In the genomic region with DNA sequence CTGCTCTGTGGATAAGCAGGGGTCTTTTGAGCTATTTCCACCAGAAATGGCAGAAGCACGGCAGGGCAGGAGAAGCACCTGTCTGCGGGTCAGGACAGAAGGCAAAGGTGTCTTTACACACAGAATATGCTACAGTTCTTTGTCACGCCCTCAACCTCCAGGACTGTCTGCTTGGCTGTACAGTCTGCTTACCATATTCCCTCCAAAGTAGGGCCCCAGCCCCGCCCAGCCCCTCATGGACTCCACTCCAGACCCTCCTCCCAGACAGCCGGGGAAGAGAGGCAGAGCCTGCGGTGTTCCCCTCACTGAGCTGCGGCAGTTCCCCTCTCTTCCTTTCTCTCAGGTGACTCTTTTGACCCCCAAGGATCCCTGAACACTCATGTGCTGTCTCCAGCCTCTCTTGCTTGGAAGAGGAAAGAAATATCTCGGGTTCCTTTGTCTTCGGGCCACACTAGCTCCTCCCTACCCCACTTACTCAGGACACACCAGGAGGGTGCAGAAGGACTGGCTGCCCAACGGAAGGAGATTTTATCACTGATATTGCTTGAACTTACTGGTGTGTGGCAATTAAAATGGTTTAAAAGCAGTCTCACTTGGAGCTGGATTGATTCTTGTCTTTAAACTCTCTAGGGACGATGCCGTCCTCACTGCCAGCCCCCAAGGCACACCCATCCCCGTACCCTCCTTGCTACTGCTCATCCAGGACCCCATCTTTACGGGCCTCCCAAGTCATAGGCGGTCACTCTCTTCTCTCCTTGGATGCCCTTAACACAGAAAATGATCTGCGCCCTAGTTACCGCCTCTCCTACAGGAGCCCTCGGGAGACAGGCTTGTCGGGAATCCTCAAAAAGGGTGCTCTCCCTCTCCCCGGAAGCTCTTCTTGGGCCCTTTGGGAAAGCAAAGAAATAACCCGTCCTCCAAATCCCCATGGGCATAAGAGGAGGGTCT, we compare ENCODE assay signal across 10 cellular contexts.
DNase-seq lines count a peak whose midpoint lies in the region; ATAC-seq and TF ChIP-seq lines count a peak whose summit lies in the region.
"Had no signal": no experiment of that assay in that cellular context is flagged by ENCODE, and none has a peak within 500 bp of the region (broad histone marks: within the 10 kb centered on the region; RNA-seq: fewer than 3 reads in every experiment).

No MANE protein-coding gene starts in this region.

- H3K36me3 ChIP-seq in Peyer's patch, result no peaks in the 10 kb centered on the region
- H3K36me3 ChIP-seq in esophagus squamous epithelium, result no peaks in the 10 kb centered on the region
- H3K36me3 ChIP-seq: SJSA1 had no signal

- H3K27ac ChIP-seq in Peyer's patch (peak overlapping the region; percentile 36 to 97 (median 74)), esophagus squamous epithelium (peak overlapping the region in 3 of 4 donors; percentile 50 to 74 (median 59)), skin epidermis (peak overlapping the region in 18 of 21 experiments; percentile 12 to 92 (median 46))
- H3K27ac ChIP-seq: SJSA1 had no signal

- intact Hi-C loops in esophagus squamous epithelium (cut with DNase I), result no loop called here

- peak; percentile 90 for DNase-seq in GF-D8 (lab: John Stamatoyannopoulos, UW)
- peak; percentile 14 to 70 (median 55) for DNase-seq in Peyer's patch
- DNase-seq in esophagus squamous epithelium (lab: John Stamatoyannopoulos, UW), result no peak
- no peak for DNase-seq in SK-N-DZ (ENCODE audit: low spot score)
- DNase-seq in pons (ENCODE audit: low spot score), result no peak
- DNase-seq in iPS-NIHi11 (ENCODE audit: low spot score), result no peak
- DNase-seq: NCI-H1417 treated with DMSO at 0.1 percent for 48 hours had no signal

- TF ChIP-seq CTCF in Peyer's patch (IDR thresholded peaks at IDR 0.05) (no peak), esophagus squamous epithelium (IDR thresholded peaks at IDR 0.05) (no peak)

- 87% methylated on average over 15 to 18 of the region's 21 CpGs for WGBS in esophagus squamous epithelium, 2 donors

- ATAC-seq in GM21717 (IDR thresholded peaks at IDR 0.05; ENCODE audit: unreplicated experiment), result no peak

- H3K9me3 ChIP-seq in Peyer's patch (no peaks in the 10 kb centered on the region), esophagus squamous epithelium (no peaks in the 10 kb centered on the region)
- H3K9me3 ChIP-seq: SJSA1 had no signal

- H3K4me1 ChIP-seq in Peyer's patch, result peaks cover 24 to 98% (median 55%) of the 10 kb centered on the region in 4 donors
- peaks cover 25 to 81% (median 39%) of the 10 kb centered on the region in 3 donors for H3K4me1 ChIP-seq in esophagus squamous epithelium

- H3K27me3 ChIP-seq in Peyer's patch, result no peaks in the 10 kb centered on the region
- H3K27me3 ChIP-seq in esophagus squamous epithelium, result no peaks in the 10 kb centered on the region
- H3K27me3 ChIP-seq: SJSA1 had no signal

- TF ChIP-seq POLR2A in Peyer's patch (IDR thresholded peaks at IDR 0.05), result peak in 1 of 2 donors; percentile 31
- TF ChIP-seq POLR2A in esophagus squamous epithelium (IDR thresholded peaks at IDR 0.05), result no peak

- peak overlapping the region in 2 of 4 donors; percentile 7 to 18 for H3K4me3 ChIP-seq in Peyer's patch
- no peak overlapping the region for H3K4me3 ChIP-seq in esophagus squamous epithelium
- H3K4me3 ChIP-seq in skin epidermis, result no peak overlapping the region
- H3K4me3 ChIP-seq: SJSA1 had no signal

Comparison
In these comparisons a context has a peak if more than half of its experiments do, and no peak if none do; other contexts are left out.
1. DNase-seq: peak in GF-D8 (single experiment) and Peyer's patch (3 of 3); none in esophagus squamous epithelium (single experiment), SK-N-DZ (single experiment), pons (single experiment) and iPS-NIHi11 (single experiment).
2. Peak in every context shown above with its lines, with median percentiles within 50 percentile points of each other: H3K27ac ChIP-seq.